7 cellular contexts compared by ENCODE assay signal in genomic region chr12:116735951-116736599, GRCh38. TPM values are rescaled to one million over a fixed set of nuclear protein-coding genes. Genes with fewer than 3 reads are reported as not detected.
DNase-seq lines count a peak whose midpoint lies in the region; ATAC-seq, FAIRE-seq and TF ChIP-seq lines count a peak whose summit lies in the region.

No MANE protein-coding gene starts in this region.

- H3K4me1 ChIP-seq in NT2/D1 (ENCODE audit: insufficient read depth, insufficient read length) (peaks cover 4% of the 10 kb centered on the region), endothelial cell of umbilical vein (ENCODE audit: control insufficient read depth, extremely low read depth, insufficient read depth, low read length) (peaks cover 10% of the 10 kb centered on the region)

- H3K4me3 ChIP-seq in GM12865 (ENCODE audit: low read depth, low read length) (peak overlapping the region; percentile 66), NT2/D1 (ENCODE audit: insufficient read length, low read depth) (peak overlapping the region; percentile 96), endothelial cell of umbilical vein (replicated peaks in 1 of 3; ENCODE audit: insufficient read depth in 1 of 3, low read depth in 1 of 3, low read length in 3 of 3) (peak overlapping the region in 1 of 3 experiments; percentile 66)

- CTCF ChIA-PET in endothelial cell of umbilical vein (lab: Charles Lee), result no interaction called here

- H3K27me3 ChIP-seq in NT2/D1 (ENCODE audit: insufficient read depth, insufficient read length) (peaks cover 13% of the 10 kb centered on the region), endothelial cell of umbilical vein (ENCODE audit: control insufficient read depth in 2 of 2, insufficient read depth in 2 of 2, low read length in 2 of 2) (no peaks in the 10 kb centered on the region)

- no peak for TF ChIP-seq CTCF in GM12865 (IDR thresholded peaks at IDR 0.05; ENCODE audit: insufficient read depth, low read depth, low read length, missing control alignments)
- no peak for TF ChIP-seq CTCF in endothelial cell of umbilical vein (IDR thresholded peaks at IDR 0.05; ENCODE audit: extremely low read depth in 1 of 2, insufficient read depth in 1 of 2, low read depth in 1 of 2, low read length in 2 of 2)
- no peak for TF ChIP-seq CTCF in progenitor cell of endocrine pancreas (IDR thresholded peaks at IDR 0.05; ENCODE audit: unreplicated experiment)

- no peak for TF ChIP-seq POLR2A in endothelial cell of umbilical vein (IDR thresholded peaks at IDR 0.05; ENCODE audit: low read depth, low read length)

- H2AFZ ChIP-seq in endothelial cell of umbilical vein (ENCODE audit: low read depth, low read length), result no peak overlapping the region

- no peaks in the 10 kb centered on the region for H3K9me3 Mint-ChIP-seq in progenitor cell of endocrine pancreas (ENCODE audit: low read depth)

- no peaks in the 10 kb centered on the region for H3K9me3 ChIP-seq in NT2/D1 (ENCODE audit: insufficient read depth, low read length)
- no peaks in the 10 kb centered on the region for H3K9me3 ChIP-seq in endothelial cell of umbilical vein (replicated peaks; ENCODE audit: control insufficient read depth, insufficient read depth, low read length)

- no TSS peak for BruUV-seq in endothelial cell of umbilical vein (replicated peaks; lab: Mats Ljungman, UMichigan)

- H4K20me1 ChIP-seq in endothelial cell of umbilical vein (replicated peaks; ENCODE audit: control insufficient read depth, extremely low read depth, insufficient read depth, low read length), result no peaks in the 10 kb centered on the region

- no peak overlapping the region for H3K27ac ChIP-seq in endothelial cell of umbilical vein (ENCODE audit: insufficient read depth, low read depth, low read length)

- peaks cover 25% of the 10 kb centered on the region for H3K4me1 Mint-ChIP-seq in progenitor cell of endocrine pancreas (ENCODE audit: low read depth)

- no peaks in the 10 kb centered on the region for H3K9me1 ChIP-seq in endothelial cell of umbilical vein (replicated peaks; ENCODE audit: control insufficient read depth, extremely low read depth, insufficient read depth, low read length)

- no peaks in the 10 kb centered on the region for H3K27me3 Mint-ChIP-seq in progenitor cell of endocrine pancreas

- H3K4me3 Mint-ChIP-seq in progenitor cell of endocrine pancreas (ENCODE audit: low read depth), result peak overlapping the region; percentile 97

- dilution Hi-C loops in endothelial cell of umbilical vein (cut with MboI; ENCODE audit: extremely low pct_ligation_motif_present, low sequenced_read_pairs), result no loop called here

- peak; percentile 7 for DNase-seq in GM12865 (ENCODE audit: low read depth)
- no peak for DNase-seq in NT2/D1 (ENCODE audit: low read depth, low spot score)
- DNase-seq in endothelial cell of umbilical vein (ENCODE audit: low read depth, low spot score), result no peak
- DNase-seq in progenitor cell of endocrine pancreas (ENCODE audit: low spot score, unreplicated experiment), result no peak
- DNase-seq in NCI-H1694 (lab: John Stamatoyannopoulos, UW), result no peak
- DNase-seq in NCI-H2227 (lab: John Stamatoyannopoulos, UW; ENCODE audit: unreplicated experiment), result no peak

- H3K9ac ChIP-seq in NT2/D1 (ENCODE audit: insufficient read length, low read depth), result peak overlapping the region; percentile 98
- H3K9ac ChIP-seq in endothelial cell of umbilical vein (replicated peaks; ENCODE audit: extremely low read depth, insufficient read depth, low read length), result no peak overlapping the region

- no peak for ATAC-seq in GM18861 (IDR thresholded peaks at IDR 0.05; ENCODE audit: unreplicated experiment)

- peak overlapping the region; percentile 62 for H3K4me2 ChIP-seq in endothelial cell of umbilical vein (ENCODE audit: insufficient read depth, low read length)

- intact Hi-C loops in endothelial cell of umbilical vein (cut with micrococcal nuclease), result loop anchor here (2.0 to 10.0 kb wide), 2 partner anchors 17 to 279 kb away; no protein-coding TSS in a partner anchor

- FAIRE-seq in endothelial cell of umbilical vein (lab: Jason Lieb, UNC), result no peak

- peaks cover 10% of the 10 kb centered on the region for H3K36me3 Mint-ChIP-seq in progenitor cell of endocrine pancreas (ENCODE audit: insufficient read depth)

- H3K36me3 ChIP-seq in NT2/D1 (ENCODE audit: insufficient read depth, insufficient read length, low read length) (peaks cover 32% of the 10 kb centered on the region), endothelial cell of umbilical vein (ENCODE audit: control insufficient read depth in 2 of 2, extremely low read depth in 1 of 2, insufficient read depth in 2 of 2, low read length in 2 of 2) (peaks cover 0 to 2% of the 10 kb centered on the region in 2 experiments)

- peaks cover 34% of the 10 kb centered on the region for H3K79me2 ChIP-seq in endothelial cell of umbilical vein (ENCODE audit: control insufficient read depth, insufficient read depth, low read length)

- POLR2A ChIA-PET in endothelial cell of umbilical vein (lab: Charles Lee), result no interaction called here

- H3K27ac Mint-ChIP-seq in progenitor cell of endocrine pancreas, result peak overlapping the region; percentile 90

TF ChIP-seq in endothelial cell of umbilical vein, 7 proteins besides CTCF, POLR2A, EP300 and RAD21:
- TF ChIP-seq MAX (IDR thresholded peaks at IDR 0.05; ENCODE audit: insufficient read depth, insufficient read length) (no peak), MYC (IDR thresholded peaks at IDR 0.05; ENCODE audit: low read depth, low read length) (no peak), JUN (IDR thresholded peaks at IDR 0.05; ENCODE audit: borderline replicate concordance, insufficient read depth, insufficient read length, low read depth) (no peak), GATA2 (IDR thresholded peaks at IDR 0.05; ENCODE audit: insufficient read depth, insufficient read length, low read depth, low read length) (no peak), FOS (IDR thresholded peaks at IDR 0.05; ENCODE audit: borderline replicate concordance, insufficient read depth, low read length) (no peak)

RNA-seq across cellular contexts. Expression of gene SPRING1, which starts 1.8 kb away (rescaled TPM):
- total RNA-seq in endothelial cell of umbilical vein, result 40.4 and 50.0 TPM in 2 replicates
- 17.5 and 20.2 TPM in 2 replicates for polyA plus RNA-seq in endothelial cell of umbilical vein
- 15.2 and 17.8 TPM in 2 replicates for polyA plus RNA-seq in endothelial cell of umbilical vein (2011; cell fraction: cytosol; rRNA removed)
- 8.1 and 10.9 TPM in 2 replicates for polyA plus RNA-seq in endothelial cell of umbilical vein (2011; cell fraction: nucleus; rRNA removed)
- 21.8 and 22.5 TPM in 2 replicates for polyA plus RNA-seq in endothelial cell of umbilical vein (2012)
- polyA minus RNA-seq in endothelial cell of umbilical vein, result 27.7 and 35.0 TPM in 2 replicates
- polyA minus RNA-seq in endothelial cell of umbilical vein (2011; cell fraction: cytosol; rRNA and poly(A)+ RNA removed), result 13.6 TPM
- polyA minus RNA-seq in endothelial cell of umbilical vein (2011; cell fraction: nucleus; rRNA and poly(A)+ RNA removed), result 10.1 and 10.6 TPM in 2 replicates
- 63.2 and 64.4 TPM in 2 replicates for total RNA-seq in progenitor cell of endocrine pancreas

RNA-seq across cellular contexts. Expression of gene RNFT2, which starts 2.0 kb away (rescaled TPM):
- total RNA-seq in endothelial cell of umbilical vein (5.1 and 6.6 TPM in 2 replicates), progenitor cell of endocrine pancreas (31.6 and 32.1 TPM in 2 replicates)
- 1.4 and 1.7 TPM in 2 replicates for polyA plus RNA-seq in endothelial cell of umbilical vein
- 1.5 TPM in 2 replicates for polyA plus RNA-seq in endothelial cell of umbilical vein (2011; cell fraction: cytosol; rRNA removed)
- polyA plus RNA-seq in endothelial cell of umbilical vein (2011; cell fraction: nucleus; rRNA removed), result 1.8 TPM in 2 replicates
- 0.23 and 0.46 TPM in 2 replicates for polyA plus RNA-seq in endothelial cell of umbilical vein (2012)
- polyA minus RNA-seq in endothelial cell of umbilical vein, result 5.2 and 6.8 TPM in 2 replicates
- polyA minus RNA-seq in endothelial cell of umbilical vein (2011; cell fraction: cytosol; rRNA and poly(A)+ RNA removed), result 14.1 TPM
- polyA minus RNA-seq in endothelial cell of umbilical vein (2011; cell fraction: nucleus; rRNA and poly(A)+ RNA removed), result 1.3 and 1.9 TPM in 2 replicates
